In genomic region chr6:156807028-156807427, GRCh38 we compare ENCODE assay signal across 18 cellular contexts. TPM values are rescaled to one million over a fixed set of nuclear protein-coding genes. Genes with fewer than 3 reads are reported as not detected.
A peak's percentile ranks its signal among the peaks of the same experiment; 100 is the strongest.
DNase-seq lines count a peak whose midpoint lies in the region; ATAC-seq and TF ChIP-seq lines count a peak whose summit lies in the region.
"Had no signal": no experiment of that assay in that cellular context is flagged by ENCODE, and none has a peak within 500 bp of the region (broad histone marks: within the 10 kb centered on the region; RNA-seq: fewer than 3 reads in every experiment).

No MANE protein-coding gene starts in this region.

- H3K4me1 Mint-ChIP-seq in IgD-negative memory B cell: peaks cover 46 to 82% (median 73%) of the 10 kb centered on the region in 3 donors

- no peak overlapping the region for H2AFZ ChIP-seq in SU-DHL-6 (ENCODE audit: low read depth, low read length, severe bottlenecking)

- H3K79me2 ChIP-seq in SU-DHL-6 (ENCODE audit: insufficient read depth, low read length): peaks cover 97% of the 10 kb centered on the region

- peaks cover 26% of the 10 kb centered on the region for H4K20me1 ChIP-seq in SU-DHL-6 (ENCODE audit: low read depth, low read length)

- no peak overlapping the region for H3K4me3 ChIP-seq in BE2C (ENCODE audit: low read depth, low read length)
- H3K4me3 ChIP-seq in SU-DHL-6 (ENCODE audit: insufficient read depth, low read length, poor library complexity, severe bottlenecking): no peak overlapping the region
- H3K4me3 ChIP-seq: tibial artery had no signal

- H3K27ac Mint-ChIP-seq in IgD-negative memory B cell: peak overlapping the region in 2 of 3 donors; percentile 18 to 45

- H3K9me2 ChIP-seq in SU-DHL-6 (replicated peaks; ENCODE audit: insufficient read depth, low read length): no peaks in the 10 kb centered on the region

- peaks cover 7% of the 10 kb centered on the region for H3F3A ChIP-seq in SU-DHL-6 (ENCODE audit: insufficient read depth)

- DNase-seq in BE2C (peak; percentile 27), foreskin melanocyte (peak; percentile 97)
- DNase-seq in stimulated activated CD4-positive, alpha-beta T cell treated with anti-CD3 and anti-CD28 coated beads, Interleukin-4, amount 100 ng/mL, for 24 hours: no peak
- DNase-seq: activated CD4-positive, CD25-positive, alpha-beta regulatory T cell; activated naive CD4-positive, alpha-beta T cell treated with anti-CD3 and anti-CD28 coated beads, Interleukin-2, amount 50 U/mL, for 16 hours; effector memory CD8-positive, alpha-beta T cell; mammary epithelial cell; NCI-H1105; NK-92 treated with Interleukin-12 subunit alpha and Interleukin-12 subunit beta, amount 100 ng/mL, for 24 hours; right cardiac atrium; SW 1271 had no signal

- H3K9ac ChIP-seq in SU-DHL-6 (ENCODE audit: low read length): no peak overlapping the region

- peak overlapping the region in 2 of 4 donors; percentile 45 to 84 for H3K4me3 Mint-ChIP-seq in IgD-negative memory B cell
- H3K4me3 Mint-ChIP-seq: neural crest cell had no signal

- TF ChIP-seq CTCF in BE2C (IDR thresholded peaks at IDR 0.05; ENCODE audit: low read depth, low read length) (no peak), SU-DHL-6 (IDR thresholded peaks at IDR 0.05; ENCODE audit: insufficient read depth, low read length, poor library complexity, severe bottlenecking) (no peak)

- no peaks in the 10 kb centered on the region for H3K27me3 Mint-ChIP-seq in IgD-negative memory B cell
- H3K27me3 Mint-ChIP-seq: effector memory CD8-positive, alpha-beta T cell had no signal

- peaks cover 20% of the 10 kb centered on the region for H3K4me1 ChIP-seq in BE2C

- ATAC-seq in HG03442 (IDR thresholded peaks at IDR 0.05; ENCODE audit: unreplicated experiment): no peak
- ATAC-seq in GM19467 (IDR thresholded peaks at IDR 0.05; ENCODE audit: unreplicated experiment): no peak
- ATAC-seq in GM18909 (IDR thresholded peaks at IDR 0.05; ENCODE audit: poor library complexity, unreplicated experiment): no peak
- ATAC-seq: effector memory CD8-positive, alpha-beta T cell had no signal

- H3K27me3 ChIP-seq in BE2C (no peaks in the 10 kb centered on the region), SU-DHL-6 (ENCODE audit: low read length) (no peaks in the 10 kb centered on the region)
- H3K27me3 ChIP-seq: tibial artery had no signal

- H3K36me3 Mint-ChIP-seq in IgD-negative memory B cell: peaks cover 2% of the 10 kb centered on the region

- H3K27ac ChIP-seq in SU-DHL-6 (ENCODE audit: low read depth, low read length): no peak overlapping the region
- H3K27ac ChIP-seq: tibial artery had no signal

- peak overlapping the region; percentile 74 for H3K4me2 ChIP-seq in SU-DHL-6 (ENCODE audit: low read depth, low read length, poor library complexity, severe bottlenecking)

- no peaks in the 10 kb centered on the region for H3K9me3 ChIP-seq in BE2C
- no peaks in the 10 kb centered on the region for H3K9me3 ChIP-seq in SU-DHL-6 (ENCODE audit: insufficient read depth, low read length)
- H3K9me3 ChIP-seq: tibial artery had no signal

- H3K36me3 ChIP-seq in BE2C (peaks cover 6% of the 10 kb centered on the region; the same call in 1 of the 2 replicates), SU-DHL-6 (ENCODE audit: low read length) (no peaks in the 10 kb centered on the region)
- H3K36me3 ChIP-seq: tibial artery had no signal

- H3K9me3 Mint-ChIP-seq in IgD-negative memory B cell: no peaks in the 10 kb centered on the region
- H3K9me3 Mint-ChIP-seq: neural crest cell had no signal

RNA-seq across cellular contexts. Expression of gene ARID1B, which starts 29.9 kb away (rescaled TPM):
- 43.4 TPM for polyA plus RNA-seq in BE2C (2012; ENCODE audit: insufficient read depth, insufficient read length, low read depth)
- 21.9 TPM for polyA plus RNA-seq in IgD-negative memory B cell
